Comparison of ENCODE assay signal across 8 cellular contexts in genomic region chr10:102461187-102462054, GRCh38. TPM values are rescaled to one million over a fixed set of nuclear protein-coding genes. Genes with fewer than 3 reads are reported as not detected.
DNase-seq lines count a peak whose midpoint lies in the region; ATAC-seq, FAIRE-seq and TF ChIP-seq lines count a peak whose summit lies in the region.

No MANE protein-coding gene starts in this region.

- no TSS peak for BruUV-seq in PC-9 (replicated peaks; lab: Mats Ljungman, UMichigan)

- H3K27me3 Mint-ChIP-seq in activated T-cell treated with anti-CD3 and anti-CD28 coated beads, Interleukin-2, amount 50 U/mL, for 72 hours (ENCODE audit: low read depth), result peaks cover 7% of the 10 kb centered on the region
- H3K27me3 Mint-ChIP-seq in naive B cell, result peaks cover 0 to 10% (median 0%) of the 10 kb centered on the region in 3 donors
- no peaks in the 10 kb centered on the region for H3K27me3 Mint-ChIP-seq in stimulated activated memory B cell treated with anti-CD40 and anti-IgM and Interleukin-4, amounts not matched to agents 10 μg/mL and 1 μg/mL and 100 μg/mL, for 72 hours

- intact Hi-C loops in PC-9 (cut with micrococcal nuclease; ENCODE audit: unreplicated experiment) (loop anchor here (5.0 kb wide), 1 partner anchor 39 kb away; the partner anchor contains the start of gene FBXL15), esophagus squamous epithelium (cut with DNase I) (no loop called here)

- H3K4me2 ChIP-seq in PC-9, result peak overlapping the region; percentile 89

- POLR2A ChIA-PET in PC-9 (lab: Charles Lee; ENCODE audit: unreplicated experiment), result interaction anchor here (0.6 to 0.8 kb wide), 2 partner anchors 10 to 40 kb away, joined by 5 to 10 read pairs; no protein-coding TSS in a partner anchor

- H3K4me3 ChIP-seq in PC-9 (peak overlapping the region; percentile 64), esophagus squamous epithelium (peak overlapping the region; percentile 39 to 73 (median 59))

- ATAC-seq in GM21529 (IDR thresholded peaks at IDR 0.05; ENCODE audit: unreplicated experiment), result peak; percentile 87
- ATAC-seq in activated T-cell treated with anti-CD3 and anti-CD28 coated beads, Interleukin-2, amount 50 U/mL, for 72 hours (replicated peaks in 1 of 2), result peak; percentile 97 to 98
- ATAC-seq in naive B cell (ENCODE audit: low read depth in 2 of 2), result peak; percentile 98 to 99
- peak; percentile 97 for ATAC-seq in stimulated activated memory B cell treated with anti-CD40 and anti-IgM and Interleukin-4, amounts not matched to agents 10 μg/mL and 1 μg/mL and 100 μg/mL, for 72 hours

- H3K9me2 ChIP-seq in PC-9 (ENCODE audit: insufficient read depth), result no peaks in the 10 kb centered on the region

- no peaks in the 10 kb centered on the region for H4K20me1 ChIP-seq in PC-9 (ENCODE audit: insufficient read depth)

- peaks cover 0 to 2% of the 10 kb centered on the region in 2 donors for H3K36me3 Mint-ChIP-seq in activated T-cell treated with anti-CD3 and anti-CD28 coated beads, Interleukin-2, amount 50 U/mL, for 72 hours (ENCODE audit: insufficient read depth in 2 of 2)
- no peaks in the 10 kb centered on the region for H3K36me3 Mint-ChIP-seq in naive B cell
- no peaks in the 10 kb centered on the region for H3K36me3 Mint-ChIP-seq in stimulated activated memory B cell treated with anti-CD40 and anti-IgM and Interleukin-4, amounts not matched to agents 10 μg/mL and 1 μg/mL and 100 μg/mL, for 72 hours

- H3K27me3 ChIP-seq in PC-9 (ENCODE audit: insufficient read depth, low read depth), result no peaks in the 10 kb centered on the region
- no peaks in the 10 kb centered on the region for H3K27me3 ChIP-seq in esophagus squamous epithelium

- no peak overlapping the region for H3K27ac ChIP-seq in PC-9
- H3K27ac ChIP-seq in esophagus squamous epithelium, result peak overlapping the region; percentile 7 to 64 (median 56)

- CTCF ChIA-PET in PC-9 (lab: Charles Lee), result interaction anchor here (0.5 kb wide), 1 partner anchor 911 kb away, joined by 6 read pairs; no protein-coding TSS in a partner anchor

- H3F3A ChIP-seq in PC-9 (ENCODE audit: insufficient read depth, low read depth), result no peaks in the 10 kb centered on the region

- 3 to 13% methylated on average over 15 to 23 of the region's 54 CpGs for WGBS in esophagus squamous epithelium, 2 donors

- no peaks in the 10 kb centered on the region for H3K9me3 ChIP-seq in PC-9 (ENCODE audit: insufficient read depth, low read depth)
- no peaks in the 10 kb centered on the region for H3K9me3 ChIP-seq in esophagus squamous epithelium

- FAIRE-seq in D721Med (lab: Jason Lieb, UNC), result no peak

- in situ Hi-C loops in KBM-7 (cut with MboI; ENCODE audit: low pct_unique_long_range_greater_than_20kb, low sequenced_read_pairs), result no loop called here

- H3K4me1 ChIP-seq in PC-9 (replicated peaks; ENCODE audit: insufficient read depth), result no peaks in the 10 kb centered on the region
- peaks cover 3 to 34% (median 18%) of the 10 kb centered on the region in 3 donors for H3K4me1 ChIP-seq in esophagus squamous epithelium

- TF ChIP-seq CTCF in D721Med (IDR thresholded peaks at IDR 0.05; ENCODE audit: insufficient read depth, missing control alignments) (no peak), PC-9 (conservative IDR thresholded peaks at IDR 0.05) (no peak), esophagus squamous epithelium (IDR thresholded peaks at IDR 0.05) (no peak)

- DNase-seq in D721Med (ENCODE audit: insufficient read length, low spot score), result peak; percentile 94
- peak; percentile 84 for DNase-seq in KBM-7
- DNase-seq in PC-9, result peak; percentile 66 to 84
- peak; percentile 96 to 97 for DNase-seq in activated T-cell treated with anti-CD3 and anti-CD28 coated beads, Interleukin-2, amount 50 U/mL, for 72 hours
- peak; percentile 31 for DNase-seq in esophagus squamous epithelium (lab: John Stamatoyannopoulos, UW)
- DNase-seq in naive B cell, result peak; percentile 89

- peak overlapping the region; percentile 98 to 99 for H3K4me3 Mint-ChIP-seq in activated T-cell treated with anti-CD3 and anti-CD28 coated beads, Interleukin-2, amount 50 U/mL, for 72 hours
- peak overlapping the region; percentile 87 to 95 (median 94) for H3K4me3 Mint-ChIP-seq in naive B cell
- peak overlapping the region; percentile 97 for H3K4me3 Mint-ChIP-seq in stimulated activated memory B cell treated with anti-CD40 and anti-IgM and Interleukin-4, amounts not matched to agents 10 μg/mL and 1 μg/mL and 100 μg/mL, for 72 hours

- no peaks in the 10 kb centered on the region for H3K79me2 ChIP-seq in PC-9 (ENCODE audit: low read depth)

- peak overlapping the region; percentile 88 for H2AFZ ChIP-seq in PC-9

- peaks cover 51% of the 10 kb centered on the region for H3K4me1 Mint-ChIP-seq in activated T-cell treated with anti-CD3 and anti-CD28 coated beads, Interleukin-2, amount 50 U/mL, for 72 hours (ENCODE audit: low read depth)
- H3K4me1 Mint-ChIP-seq in naive B cell, result peaks cover 28 to 39% (median 31%) of the 10 kb centered on the region in 3 donors
- peaks cover 32% of the 10 kb centered on the region for H3K4me1 Mint-ChIP-seq in stimulated activated memory B cell treated with anti-CD40 and anti-IgM and Interleukin-4, amounts not matched to agents 10 μg/mL and 1 μg/mL and 100 μg/mL, for 72 hours

- TF ChIP-seq POLR2A in esophagus squamous epithelium (IDR thresholded peaks at IDR 0.05), result peak in 1 of 4 donors; percentile 50

- no peaks in the 10 kb centered on the region for H3K9me3 Mint-ChIP-seq in activated T-cell treated with anti-CD3 and anti-CD28 coated beads, Interleukin-2, amount 50 U/mL, for 72 hours
- peaks cover 0 to 1% (median 0%) of the 10 kb centered on the region in 7 donors for H3K9me3 Mint-ChIP-seq in naive B cell
- H3K9me3 Mint-ChIP-seq in stimulated activated memory B cell treated with anti-CD40 and anti-IgM and Interleukin-4, amounts not matched to agents 10 μg/mL and 1 μg/mL and 100 μg/mL, for 72 hours, result no peaks in the 10 kb centered on the region

- H3K36me3 ChIP-seq in PC-9 (ENCODE audit: low read depth) (no peaks in the 10 kb centered on the region), esophagus squamous epithelium (no peaks in the 10 kb centered on the region)

- H3K27ac Mint-ChIP-seq in activated T-cell treated with anti-CD3 and anti-CD28 coated beads, Interleukin-2, amount 50 U/mL, for 72 hours, result peak overlapping the region; percentile 97
- H3K27ac Mint-ChIP-seq in naive B cell, result peak overlapping the region; percentile 76 to 98 (median 92)
- peak overlapping the region; percentile 92 for H3K27ac Mint-ChIP-seq in stimulated activated memory B cell treated with anti-CD40 and anti-IgM and Interleukin-4, amounts not matched to agents 10 μg/mL and 1 μg/mL and 100 μg/mL, for 72 hours

RNA-seq across cellular contexts. Expression of gene C10orf95, which starts 10.1 kb away (rescaled TPM):
- total RNA-seq in PC-9 (2021), result 1.0 and 1.4 TPM in 2 replicates
- under 1 TPM in 1 of 2 donors, not detected in 1; 0.21 TPM for total RNA-seq in activated T-cell treated with anti-CD3 and anti-CD28 coated beads, Interleukin-2, amount 50 U/mL, for 72 hours
- total RNA-seq in esophagus squamous epithelium, result 1 to 10 TPM in 2 of 4 donors, under 1 TPM in 1, not detected in 1; 0.23 to 1.9 (median 1.1) TPM
- 1 to 10 TPM in 3 of 6 donors, under 1 TPM in 3; 0.29 to 1.9 (median 0.99) TPM for polyA plus RNA-seq in naive B cell (ENCODE audit: low read depth in 6 of 6)

RNA-seq across cellular contexts. Expression of gene CUEDC2, which starts 29.0 kb away (rescaled TPM):
- total RNA-seq in PC-9 (2021) (46.2 and 57.7 TPM in 2 replicates), esophagus squamous epithelium (10 to 100 TPM; 16.6 to 37.6 (median 27.0) TPM)
- 10 to 100 TPM; 78.7 to 79.5 TPM for total RNA-seq in activated T-cell treated with anti-CD3 and anti-CD28 coated beads, Interleukin-2, amount 50 U/mL, for 72 hours
- polyA plus RNA-seq in naive B cell (ENCODE audit: low read depth in 6 of 6), result 10 to 100 TPM; 50.3 to 82.3 (median 59.4) TPM

RNA-seq across cellular contexts. Expression of gene FBXL15, which starts 40.8 kb away (rescaled TPM):
- total RNA-seq in PC-9 (2021) (6.2 and 12.7 TPM in 2 replicates), esophagus squamous epithelium (10 to 100 TPM; 10.6 to 20.2 (median 18.8) TPM)
- total RNA-seq in activated T-cell treated with anti-CD3 and anti-CD28 coated beads, Interleukin-2, amount 50 U/mL, for 72 hours, result 10 to 100 TPM; 15.3 TPM
- polyA plus RNA-seq in naive B cell (ENCODE audit: low read depth in 6 of 6), result 10 to 100 TPM; 15.9 to 24.9 (median 20.9) TPM

RNA-seq across cellular contexts. Expression of gene ACTR1A, which starts 41.1 kb away (rescaled TPM):
- total RNA-seq in PC-9 (2021), result 25.8 and 29.4 TPM in 2 replicates
- 10 to 100 TPM; 61.6 to 68.3 TPM for total RNA-seq in activated T-cell treated with anti-CD3 and anti-CD28 coated beads, Interleukin-2, amount 50 U/mL, for 72 hours
- 10 to 100 TPM; 68.0 to 85.6 (median 82.3) TPM for total RNA-seq in esophagus squamous epithelium
- 10 to 100 TPM; 41.8 to 66.6 (median 45.1) TPM for polyA plus RNA-seq in naive B cell (ENCODE audit: low read depth in 6 of 6)

RNA-seq across cellular contexts. Expression of gene SUFU, which starts 42.4 kb away (rescaled TPM):
- total RNA-seq in PC-9 (2021) (16.9 and 20.2 TPM in 2 replicates), esophagus squamous epithelium (1 to 10 TPM; 5.0 to 8.9 (median 6.8) TPM)
- total RNA-seq in activated T-cell treated with anti-CD3 and anti-CD28 coated beads, Interleukin-2, amount 50 U/mL, for 72 hours, result 1 to 10 TPM; 9.1 to 9.2 TPM
- 1 to 10 TPM in 5 of 6 donors, under 1 TPM in 1; 0.84 to 7.8 (median 4.0) TPM for polyA plus RNA-seq in naive B cell (ENCODE audit: low read depth in 6 of 6)

Comparison
In these comparisons a context has a peak if more than half of its experiments do, and no peak if none do; other contexts are left out.
1. DNase-seq: peak in every context shown above with its lines; median percentile 96 in activated T-cell treated with anti-CD3 and anti-CD28 coated beads, Interleukin-2, amount 50 U/mL, for 72 hours; 94 in D721Med; 89 in naive B cell; 84 in KBM-7; 75 in PC-9; 31 in esophagus squamous epithelium.